In genomic region chr4:105282489-105282888, GRCh38 we compare ENCODE assay signal across 33 cellular contexts.
A peak's percentile ranks its signal among the peaks of the same experiment; 100 is the strongest.
DNase-seq lines count a peak whose midpoint lies in the region; ATAC-seq and TF ChIP-seq lines count a peak whose summit lies in the region.
"Had no signal": no experiment of that assay in that cellular context is flagged by ENCODE, and none has a peak within 500 bp of the region (broad histone marks: within the 10 kb centered on the region; RNA-seq: fewer than 3 reads in every experiment).

No MANE protein-coding gene starts in this region.

- H3K4me1 ChIP-seq in right lobe of liver = no peaks in the 10 kb centered on the region
- H3K4me1 ChIP-seq: A549, BE2C, BLaER1, Caco-2 had no signal

- H3K9ac ChIP-seq in neural cell (ENCODE audit: low read length) = no peak overlapping the region
- H3K9ac ChIP-seq: BLaER1; BLaER1 treated with 17β-estradiol and CSF1 and Interleukin-3, amounts not matched to agents 10 nM and 100 nM had no signal

- TF ChIP-seq RAD21 in neural cell (conservative IDR thresholded peaks at IDR 0.05) = no peak

- no peaks in the 10 kb centered on the region for H3K9me2 ChIP-seq in neural cell (ENCODE audit: insufficient read depth, low read length)

- intact Hi-C loops in right lobe of liver (cut with DNase I) = no loop called here

- peak overlapping the region; percentile 7 for H3K27ac Mint-ChIP-seq in activated T-helper 17 cell treated with anti-CD3 and anti-CD28 coated beads, Interleukin-2, amount 50 U/mL, for 72 hours
- H3K27ac Mint-ChIP-seq in stimulated activated naive B cell treated with anti-CD40 and anti-IgM and Interleukin-4, amounts not matched to agents 10 μg/mL and 1 μg/mL and 100 μg/mL, for 72 hours = peak overlapping the region; percentile 0
- H3K27ac Mint-ChIP-seq: B cell; CD14-positive monocyte; CD4-positive, alpha-beta memory T cell; CD4-positive, alpha-beta T cell; CD4-positive, CD25-positive, alpha-beta regulatory T cell; CD8-positive, alpha-beta T cell had no signal

- no peak overlapping the region for H3K4me3 ChIP-seq in neural cell (ENCODE audit: low read length)
- no peak overlapping the region for H3K4me3 ChIP-seq in right lobe of liver
- H3K4me3 ChIP-seq: A549; BLaER1; BLaER1 treated with 17β-estradiol and CSF1 and Interleukin-3, amounts not matched to agents 10 nM and 100 nM had no signal

- WGBS in right lobe of liver (ENCODE audit: insufficient coverage, low coverage, low lambda C conversion rate, missing lambda C conversion rate) = 87% methylated on average over 3 of the region's 3 CpGs

- H3K36me3 Mint-ChIP-seq in activated T-helper 17 cell treated with anti-CD3 and anti-CD28 coated beads, Interleukin-2, amount 50 U/mL, for 72 hours (ENCODE audit: low read depth) = peaks cover 16% of the 10 kb centered on the region
- peaks cover 6 to 8% of the 10 kb centered on the region in 2 donors for H3K36me3 Mint-ChIP-seq in stimulated activated naive B cell treated with anti-CD40 and anti-IgM and Interleukin-4, amounts not matched to agents 10 μg/mL and 1 μg/mL and 100 μg/mL, for 72 hours
- H3K36me3 Mint-ChIP-seq: CD8-positive, alpha-beta T cell had no signal

- no peaks in the 10 kb centered on the region for H3F3A ChIP-seq in neural cell (ENCODE audit: insufficient read depth, low read length, poor library complexity, severe bottlenecking)

- H3K4me1 Mint-ChIP-seq in activated T-helper 17 cell treated with anti-CD3 and anti-CD28 coated beads, Interleukin-2, amount 50 U/mL, for 72 hours = peaks cover 17% of the 10 kb centered on the region
- H3K4me1 Mint-ChIP-seq in stimulated activated naive B cell treated with anti-CD40 and anti-IgM and Interleukin-4, amounts not matched to agents 10 μg/mL and 1 μg/mL and 100 μg/mL, for 72 hours = no peaks in the 10 kb centered on the region
- H3K4me1 Mint-ChIP-seq: B cell had no signal

- TF ChIP-seq POLR2A in right lobe of liver (IDR thresholded peaks at IDR 0.05) = no peak

- H3K79me2 ChIP-seq in neural cell (replicated peaks; ENCODE audit: insufficient read depth, low read length) = no peaks in the 10 kb centered on the region

- H3K36me3 ChIP-seq in neural cell (ENCODE audit: insufficient read depth, low read length) = no peaks in the 10 kb centered on the region
- H3K36me3 ChIP-seq in right lobe of liver = no peaks in the 10 kb centered on the region
- H3K36me3 ChIP-seq: BLaER1 had no signal

- H3K9me3 Mint-ChIP-seq in activated T-helper 17 cell treated with anti-CD3 and anti-CD28 coated beads, Interleukin-2, amount 50 U/mL, for 72 hours = peaks cover 6% of the 10 kb centered on the region
- peaks cover 7% of the 10 kb centered on the region in 2 donors for H3K9me3 Mint-ChIP-seq in stimulated activated naive B cell treated with anti-CD40 and anti-IgM and Interleukin-4, amounts not matched to agents 10 μg/mL and 1 μg/mL and 100 μg/mL, for 72 hours

- H2AFZ ChIP-seq in neural cell (ENCODE audit: low read depth, low read length) = no peak overlapping the region

- H3K9me3 ChIP-seq in neural cell (ENCODE audit: low read length) = no peaks in the 10 kb centered on the region
- H3K9me3 ChIP-seq in right lobe of liver = no peaks in the 10 kb centered on the region
- H3K9me3 ChIP-seq: A549, BLaER1 had no signal

- ATAC-seq in activated T-helper 17 cell treated with anti-CD3 and anti-CD28 coated beads, Interleukin-2, amount 50 U/mL, for 72 hours (replicated peaks) = no peak
- no peak for ATAC-seq in stimulated activated naive B cell treated with anti-CD40 and anti-IgM and Interleukin-4, amounts not matched to agents 10 μg/mL and 1 μg/mL and 100 μg/mL, for 72 hours (replicated peaks)
- ATAC-seq in HG02884 (IDR thresholded peaks at IDR 0.05; ENCODE audit: unreplicated experiment) (no peak), right lobe of liver (no peak)
- ATAC-seq: A549; CD8-positive, alpha-beta T cell had no signal

- peak; percentile 87 for TF ChIP-seq EP300 in neural cell (conservative IDR thresholded peaks at IDR 0.05; ENCODE audit: poor library complexity, severe bottlenecking)

- H3K27me3 ChIP-seq in neural cell (ENCODE audit: insufficient read depth, low read depth, low read length) (no peaks in the 10 kb centered on the region), right lobe of liver (no peaks in the 10 kb centered on the region)
- H3K27me3 ChIP-seq: BE2C; BLaER1; BLaER1 treated with 17β-estradiol and CSF1 and Interleukin-3, amounts not matched to agents 10 nM and 100 nM had no signal

- H3K27ac ChIP-seq in neural cell (ENCODE audit: low read length) (peak overlapping the region; percentile 18), right lobe of liver (no peak overlapping the region)
- H3K27ac ChIP-seq: 22Rv1; A549; BLaER1; BLaER1 treated with 17β-estradiol and CSF1 and Interleukin-3, amounts not matched to agents 10 nM and 100 nM; C4-2B had no signal

- DNase-seq in stimulated activated naive B cell treated with anti-CD40 and anti-IgM and Interleukin-4, amounts not matched to agents 10 μg/mL and 1 μg/mL and 100 μg/mL, for 72 hours = no peak
- no peak for DNase-seq in SIG-M5 (lab: John Stamatoyannopoulos, UW)
- DNase-seq in right lobe of liver = no peak
- DNase-seq: 8988T; ACHN; AML-193; BE2C; C1 segment of cervical spinal cord; Caco-2; Calu3; CD4-positive, alpha-beta memory T cell; CD4-positive, alpha-beta T cell; CD4-positive, CD25-positive, alpha-beta regulatory T cell; CD8-positive, alpha-beta memory T cell; CD8-positive, alpha-beta T cell; COR-L47; DMS 273 treated with DMSO at 0.1 percent for 48 hours; DMS153; DMS53; DMS79; DMS79 treated with DMSO at 0.1 percent for 48 hours; DND-41; EL had no signal

- no peak for TF ChIP-seq CTCF in neural cell (IDR thresholded peaks at IDR 0.05; ENCODE audit: poor library complexity, severe bottlenecking)
- no peak for TF ChIP-seq CTCF in right lobe of liver (IDR thresholded peaks at IDR 0.05)

- no peak overlapping the region for H3K4me2 ChIP-seq in neural cell (ENCODE audit: low read length)
- H3K4me2 ChIP-seq: A549; BLaER1; BLaER1 treated with 17β-estradiol and CSF1 and Interleukin-3, amounts not matched to agents 10 nM and 100 nM had no signal

- H4K20me1 ChIP-seq in neural cell (ENCODE audit: insufficient read depth) = no peaks in the 10 kb centered on the region
- H4K20me1 ChIP-seq: BLaER1 had no signal

- H3K27me3 Mint-ChIP-seq in activated T-helper 17 cell treated with anti-CD3 and anti-CD28 coated beads, Interleukin-2, amount 50 U/mL, for 72 hours = no peaks in the 10 kb centered on the region
- no peaks in the 10 kb centered on the region for H3K27me3 Mint-ChIP-seq in stimulated activated naive B cell treated with anti-CD40 and anti-IgM and Interleukin-4, amounts not matched to agents 10 μg/mL and 1 μg/mL and 100 μg/mL, for 72 hours
- H3K27me3 Mint-ChIP-seq: B cell; CD4-positive, alpha-beta memory T cell; CD4-positive, alpha-beta T cell; CD4-positive, CD25-positive, alpha-beta regulatory T cell; CD8-positive, alpha-beta memory T cell had no signal

- no peak overlapping the region for H3K4me3 Mint-ChIP-seq in activated T-helper 17 cell treated with anti-CD3 and anti-CD28 coated beads, Interleukin-2, amount 50 U/mL, for 72 hours
- H3K4me3 Mint-ChIP-seq in stimulated activated naive B cell treated with anti-CD40 and anti-IgM and Interleukin-4, amounts not matched to agents 10 μg/mL and 1 μg/mL and 100 μg/mL, for 72 hours = no peak overlapping the region
- H3K4me3 Mint-ChIP-seq: B cell; CD14-positive monocyte; CD4-positive, alpha-beta memory T cell; CD4-positive, alpha-beta T cell; CD4-positive, CD25-positive, alpha-beta regulatory T cell; CD8-positive, alpha-beta memory T cell; CD8-positive, alpha-beta T cell had no signal

TF ChIP-seq in neural cell, 6 proteins besides CTCF, POLR2A, EP300 and RAD21:
- TF ChIP-seq TAF1 (IDR thresholded peaks at IDR 0.05; ENCODE audit: low read depth) (no peak), REST (IDR thresholded peaks at IDR 0.05; ENCODE audit: borderline replicate concordance) (no peak), MXI1 (conservative IDR thresholded peaks at IDR 0.05; ENCODE audit: poor library complexity, severe bottlenecking) (no peak), POLR2AphosphoS5 (IDR thresholded peaks at IDR 0.05) (peak; percentile 64), SMC3 (conservative IDR thresholded peaks at IDR 0.05; ENCODE audit: poor library complexity) (no peak), EZH2 (IDR thresholded peaks at IDR 0.05; ENCODE audit: borderline replicate concordance, insufficient read depth, low read length, poor library complexity, severe bottlenecking) (no peak)
